24 cellular contexts compared by ENCODE assay signal in genomic region chr11:129384415-129384814, GRCh38. TPM values are rescaled to one million over a fixed set of nuclear protein-coding genes. Genes with fewer than 3 reads are reported as not detected.
DNase-seq lines count a peak whose midpoint lies in the region; ATAC-seq, FAIRE-seq and TF ChIP-seq lines count a peak whose summit lies in the region.
"Had no signal": no experiment of that assay in that cellular context is flagged by ENCODE, and none has a peak within 500 bp of the region (broad histone marks: within the 10 kb centered on the region; RNA-seq: fewer than 3 reads in every experiment).

No MANE protein-coding gene starts in this region.

- intact Hi-C loops in Calu3 (cut with micrococcal nuclease; ENCODE audit: unreplicated experiment) (no loop called here), heart left ventricle (cut with DNase I) (no loop called here)

- H4K20me1 ChIP-seq in MM.1S (ENCODE audit: insufficient read depth, low read length), result peaks cover 34% of the 10 kb centered on the region
- H4K20me1 ChIP-seq: BLaER1 had no signal

- TF ChIP-seq CTCF in A549 (IDR thresholded peaks at IDR 0.05) (no peak), Calu3 (IDR thresholded peaks at IDR 0.05; ENCODE audit: unreplicated experiment) (no peak), MM.1S (IDR thresholded peaks at IDR 0.05; ENCODE audit: low read length) (no peak), mesothelial cell of epicardium (IDR thresholded peaks at IDR 0.05; ENCODE audit: unreplicated experiment) (no peak), heart left ventricle (IDR thresholded peaks at IDR 0.05) (no peak), upper lobe of left lung (IDR thresholded peaks at IDR 0.05) (no peak)

- H3K27me3 Mint-ChIP-seq in Calu3 (ENCODE audit: unreplicated experiment) (no peaks in the 10 kb centered on the region), mesothelial cell of epicardium (ENCODE audit: low read depth) (peaks cover under 1% of the 10 kb centered on the region)
- peaks cover 21 to 75% (median 39%) of the 10 kb centered on the region in 5 donors for H3K27me3 Mint-ChIP-seq in naive thymus-derived CD8-positive, alpha-beta T cell

- DNase-seq in A549 (ENCODE audit: low read depth in 1 of 2, low spot score in 1 of 2) (no peak), Calu3 (no peak), MM.1S (no peak), mesothelial cell of epicardium (ENCODE audit: low spot score in 2 of 2, unreplicated experiment in 2 of 2) (no peak), heart left ventricle (no peak), upper lobe of left lung (no peak), NCI-H2196 (lab: John Stamatoyannopoulos, UW; ENCODE audit: unreplicated experiment) (no peak)
- no peak for DNase-seq in naive thymus-derived CD8-positive, alpha-beta T cell
- DNase-seq: 8988T; BE2C; C1 segment of cervical spinal cord; CD4-positive, alpha-beta memory T cell; CD4-positive, CD25-positive, alpha-beta regulatory T cell; CD8-positive, alpha-beta memory T cell; COR-L47; GF-D8 had no signal

- ATAC-seq in A549, result no peak
- no peak for ATAC-seq in heart left ventricle
- no peak for ATAC-seq in naive thymus-derived CD8-positive, alpha-beta T cell
- ATAC-seq in upper lobe of left lung (ENCODE audit: low FRiP score in 2 of 2), result no peak

- H3K9me3 Mint-ChIP-seq in Calu3 (ENCODE audit: low read depth, unreplicated experiment), result no peaks in the 10 kb centered on the region
- no peaks in the 10 kb centered on the region for H3K9me3 Mint-ChIP-seq in mesothelial cell of epicardium
- peaks cover 0 to 3% (median 0%) of the 10 kb centered on the region in 9 donors for H3K9me3 Mint-ChIP-seq in naive thymus-derived CD8-positive, alpha-beta T cell
- H3K9me3 Mint-ChIP-seq: CD14-positive monocyte had no signal

- no peak for TF ChIP-seq RAD21 in A549 (conservative IDR thresholded peaks at IDR 0.05 in 1 of 2, IDR thresholded peaks at IDR 0.05 in 1 of 2)

- FAIRE-seq in A549 (lab: Jason Lieb, UNC), result no peak
- FAIRE-seq: A204.1, D721Med, G401.6, GM12891, GM19239 had no signal

- CTCF ChIA-PET in A549 (lab: Yijun Ruan, JAX) (no interaction called here), Calu3 (lab: Charles Lee) (interaction anchor here (1.1 kb wide), 1 partner anchor 9 kb away, joined by 4 read pairs; the partner anchor contains the start of gene BARX2)

- POLR2A ChIA-PET in A549 (lab: Yijun Ruan, JAX), result no interaction called here
- POLR2A ChIA-PET in naive thymus-derived CD8-positive, alpha-beta T cell (lab: Charles Lee), result no interaction called here

- H3K27ac Mint-ChIP-seq in Calu3 (ENCODE audit: unreplicated experiment) (peak overlapping the region; percentile 50), mesothelial cell of epicardium (peak overlapping the region; percentile 32)
- H3K27ac Mint-ChIP-seq in naive thymus-derived CD8-positive, alpha-beta T cell, result no peak overlapping the region
- H3K27ac Mint-ChIP-seq: CD14-positive monocyte; CD4-positive, alpha-beta memory T cell; CD4-positive, CD25-positive, alpha-beta regulatory T cell; CD8-positive, alpha-beta memory T cell had no signal

- no peak for TF ChIP-seq EP300 in A549 (IDR thresholded peaks at IDR 0.05)
- TF ChIP-seq EP300 in upper lobe of left lung (IDR thresholded peaks at IDR 0.05), result no peak

- H3K36me3 ChIP-seq in MM.1S (replicated peaks; ENCODE audit: insufficient read depth, low read length), result peaks cover 17% of the 10 kb centered on the region; the same call in 1 of the 2 replicates
- no peaks in the 10 kb centered on the region for H3K36me3 ChIP-seq in heart left ventricle
- H3K36me3 ChIP-seq in upper lobe of left lung, result no peaks in the 10 kb centered on the region
- H3K36me3 ChIP-seq: BE2C, BLaER1 had no signal

- H3K4me3 ChIP-seq in A549 (no peak overlapping the region), MM.1S (ENCODE audit: low read length) (no peak overlapping the region), heart left ventricle (no peak overlapping the region), upper lobe of left lung (no peak overlapping the region)
- H3K4me3 ChIP-seq: BLaER1 had no signal

- peaks cover 42% of the 10 kb centered on the region for H3K36me3 Mint-ChIP-seq in Calu3 (ENCODE audit: insufficient read depth, unreplicated experiment)
- H3K36me3 Mint-ChIP-seq in mesothelial cell of epicardium, result no peaks in the 10 kb centered on the region
- H3K36me3 Mint-ChIP-seq in naive thymus-derived CD8-positive, alpha-beta T cell, result no peaks in the 10 kb centered on the region
- H3K36me3 Mint-ChIP-seq: CD14-positive monocyte; CD4-positive, alpha-beta memory T cell; CD4-positive, CD25-positive, alpha-beta regulatory T cell; CD8-positive, alpha-beta memory T cell had no signal

- H3K4me1 ChIP-seq in A549 (no peaks in the 10 kb centered on the region), MM.1S (ENCODE audit: low read length) (peaks cover 51% of the 10 kb centered on the region), heart left ventricle (no peaks in the 10 kb centered on the region), upper lobe of left lung (no peaks in the 10 kb centered on the region)
- H3K4me1 ChIP-seq: BE2C, BLaER1 had no signal

- TF ChIP-seq POLR2A in A549 (IDR thresholded peaks at IDR 0.05; ENCODE audit: low read length) (no peak), heart left ventricle (IDR thresholded peaks at IDR 0.05) (no peak), upper lobe of left lung (IDR thresholded peaks at IDR 0.05) (no peak)

- H3K4me2 ChIP-seq in A549 (no peak overlapping the region), MM.1S (ENCODE audit: low read depth, low read length) (0 out of 2 replicates have a peak overlapping the region, but pooled peaks have one; percentile 30)
- H3K4me2 ChIP-seq: BLaER1 had no signal

- H2AFZ ChIP-seq in MM.1S (ENCODE audit: low read length), result no peak overlapping the region

- H3K9ac ChIP-seq in MM.1S (ENCODE audit: low read length), result no peak overlapping the region
- H3K9ac ChIP-seq: BLaER1 had no signal

- no peaks in the 10 kb centered on the region for H3K27me3 ChIP-seq in MM.1S (replicated peaks; ENCODE audit: insufficient read depth, low read length)
- peaks cover 0 to 75% (median 16%) of the 10 kb centered on the region in 9 donors for H3K27me3 ChIP-seq in heart left ventricle
- H3K27me3 ChIP-seq in upper lobe of left lung, result no peaks in the 10 kb centered on the region
- H3K27me3 ChIP-seq: BE2C, BLaER1 had no signal

- H3K9me3 ChIP-seq in A549 (no peaks in the 10 kb centered on the region), MM.1S (replicated peaks; ENCODE audit: insufficient read depth, low read length) (no peaks in the 10 kb centered on the region), heart left ventricle (no peaks in the 10 kb centered on the region), upper lobe of left lung (no peaks in the 10 kb centered on the region)
- H3K9me3 ChIP-seq: BE2C, BLaER1 had no signal

- 0 out of 2 replicates have a peak, but pooled peaks cover 3% of the 10 kb centered on the region for H3K9me2 ChIP-seq in MM.1S (replicated peaks; ENCODE audit: insufficient read depth, low read length)

- BruUV-seq in Calu3 (replicated peaks; lab: Mats Ljungman, UMichigan), result no TSS peak

- peaks cover 2% of the 10 kb centered on the region; the same call in 1 of the 2 replicates for H3F3A ChIP-seq in MM.1S (ENCODE audit: insufficient read depth, low read length)

- H3K79me2 ChIP-seq in MM.1S (ENCODE audit: low read length), result peaks cover 100% of the 10 kb centered on the region

- WGBS in A549 (ENCODE audit: missing lambda C conversion rate), result 26% methylated on average over 3 of the region's 3 CpGs
- whole genome bisulfite sequencing in heart left ventricle, 4 donors, result 66 to 81% (median 77%) methylated on average over 3 of the region's 3 CpGs
- 63 to 70% methylated on average over 3 of the region's 3 CpGs for WGBS in upper lobe of left lung, 2 donors

- H3K4me3 Mint-ChIP-seq in Calu3 (ENCODE audit: low read depth, unreplicated experiment) (peak overlapping the region; percentile 39), mesothelial cell of epicardium (no peak overlapping the region)
- H3K4me3 Mint-ChIP-seq in naive thymus-derived CD8-positive, alpha-beta T cell, result no peak overlapping the region
- H3K4me3 Mint-ChIP-seq: CD4-positive, alpha-beta memory T cell; CD4-positive, CD25-positive, alpha-beta regulatory T cell; CD8-positive, alpha-beta memory T cell had no signal

- H3K27ac ChIP-seq in A549, result no peak overlapping the region
- no peak overlapping the region for H3K27ac ChIP-seq in MM.1S (ENCODE audit: low read length)
- H3K27ac ChIP-seq in heart left ventricle, result no peak overlapping the region
- no peak overlapping the region for H3K27ac ChIP-seq in upper lobe of left lung
- H3K27ac ChIP-seq: BLaER1 had no signal

- H3K4me1 Mint-ChIP-seq in Calu3 (ENCODE audit: low read depth, unreplicated experiment), result peaks cover 71% of the 10 kb centered on the region
- H3K4me1 Mint-ChIP-seq in mesothelial cell of epicardium, result peaks cover 74% of the 10 kb centered on the region
- no peaks in the 10 kb centered on the region for H3K4me1 Mint-ChIP-seq in naive thymus-derived CD8-positive, alpha-beta T cell
- H3K4me1 Mint-ChIP-seq: CD14-positive monocyte; CD4-positive, alpha-beta memory T cell; CD4-positive, CD25-positive, alpha-beta regulatory T cell; CD8-positive, alpha-beta memory T cell had no signal

TF ChIP-seq in A549, 52 proteins besides CTCF, POLR2A, EP300 and RAD21:
- peak; percentile 70 for TF ChIP-seq MAFK (IDR thresholded peaks at IDR 0.05; ENCODE audit: partially characterized antibody)
- no peak for TF ChIP-seq RFX5 (IDR thresholded peaks at IDR 0.05)
TF ChIP-seq in A549: peak in this region for 1.

RNA-seq across cellular contexts. Expression of gene BARX2, which starts 8.8 kb away (rescaled TPM):
- polyA plus RNA-seq in A549 (2011; rRNA removed) (not detected in 2 replicates), A549 (2017; fragmentation: RNase III; extraction: RNeasy Plus Mini Kit Qiagen cat#74134 plus additional on column Dnase treatment) (not detected in 3 replicates), heart left ventricle (under 1 TPM in 1 of 2 donors, not detected in 1; 0.03 TPM)
- not detected in 2 replicates for polyA plus RNA-seq in A549 (2012; cell fraction: cytosol; rRNA removed)
- not detected in 2 replicates for polyA plus RNA-seq in A549 (2012; cell fraction: nucleus; rRNA removed)
- not detected in 2 replicates for polyA minus RNA-seq in A549 (2011; rRNA and poly(A)+ RNA removed)
- total RNA-seq in Calu3 (2022) (41.6 and 42.9 TPM in 2 replicates), mesothelial cell of epicardium (59.8 to 73.5 TPM (median 69.9 TPM) in 3 replicates), heart left ventricle (under 1 TPM in 2 of 9 donors, not detected in 7; 0.12 to 0.72 TPM), upper lobe of left lung (under 1 TPM in 3 of 6 donors, not detected in 3; 0.30 to 0.89 (median 0.30) TPM)
- not detected for total RNA-seq in naive thymus-derived CD8-positive, alpha-beta T cell
- not detected for polyA plus RNA-seq in naive thymus-derived CD8-positive, alpha-beta T cell
- total RNA-seq: CD4-positive, alpha-beta memory T cell; CD4-positive, CD25-positive, alpha-beta regulatory T cell; CD8-positive, alpha-beta memory T cell had no signal
- polyA plus RNA-seq: AG04450; CD14-positive monocyte; CD4-positive, alpha-beta memory T cell; CD4-positive, CD25-positive, alpha-beta regulatory T cell; CD8-positive, alpha-beta memory T cell had no signal

Comparison
In these comparisons a context has a peak if more than half of its experiments do, and no peak if none do; other contexts are left out.
1. H3K27ac Mint-ChIP-seq: peak in Calu3 (single experiment) and mesothelial cell of epicardium (single experiment); none in naive thymus-derived CD8-positive, alpha-beta T cell (0 of 10).
2. RNA of gene BARX2, which starts 8.8 kb away (total RNA-seq): 59.8 to 73.5 TPM in mesothelial cell of epicardium and 41.6 to 42.9 TPM in Calu3; 0.30 to 0.89 TPM in upper lobe of left lung, 0.12 to 0.72 TPM in heart left ventricle and not detected in naive thymus-derived CD8-positive, alpha-beta T cell; every median in the first group is over 10 times any median in the second.